21 cellular contexts compared by ENCODE assay signal in the genomic region with DNA sequence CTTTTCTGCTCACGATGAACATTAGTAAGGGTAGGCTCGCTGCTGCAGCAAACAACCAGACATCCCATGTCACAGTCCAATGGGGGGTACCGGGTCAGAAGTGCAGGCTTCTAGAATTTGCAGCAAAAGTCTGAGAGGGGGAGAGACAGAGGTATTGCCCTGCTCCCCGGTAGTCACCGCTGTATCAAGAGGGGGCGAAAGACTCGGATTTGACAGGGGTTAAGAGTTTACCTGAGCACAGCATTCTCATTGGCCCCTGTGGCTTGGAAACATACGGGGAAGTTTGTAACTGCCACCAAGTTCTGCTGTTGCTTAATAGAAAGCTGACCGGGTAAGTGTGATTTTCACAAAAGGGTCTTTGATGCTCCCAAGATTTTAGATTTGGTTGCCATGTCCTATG. TPM values are rescaled to one million over a fixed set of nuclear protein-coding genes. Genes with fewer than 3 reads are reported as not detected.
"Had no signal": no experiment of that assay in that cellular context is flagged by ENCODE, and none has a peak within 500 bp of the region (broad histone marks: within the 10 kb centered on the region; RNA-seq: fewer than 3 reads in every experiment).

No MANE protein-coding gene starts in this region.

RNA-seq across cellular contexts. Expression of a gene that starts 8.5 kb away (rescaled TPM):
- total RNA-seq: heart right ventricle; hepatocyte; left cardiac atrium; left lung; liver; lower lobe of right lung; mammary epithelial cell; mesothelial cell of epicardium; mononuclear cell; natural killer cell treated with Interleukin-12 subunit alpha and Interleukin-12 subunit beta and Interleukin-15 and Interleukin-18, amount 100 ng/mL, for 72 hours; osteocyte; posterior vena cava; psoas muscle; skeletal muscle tissue; smooth muscle cell; subcutaneous adipose tissue; suprapubic skin; thoracic aorta; upper lobe of right lung had no signal
- polyA plus RNA-seq: heart right ventricle, hepatocyte, keratinocyte, liver, mammary epithelial cell, neural cell, psoas muscle, smooth muscle cell had no signal

RNA-seq across cellular contexts. Expression of a gene that starts 28.7 kb away (rescaled TPM):
- total RNA-seq: heart right ventricle; hepatocyte; left cardiac atrium; left lung; liver; lower lobe of right lung; mammary epithelial cell; mesothelial cell of epicardium; mononuclear cell; natural killer cell treated with Interleukin-12 subunit alpha and Interleukin-12 subunit beta and Interleukin-15 and Interleukin-18, amount 100 ng/mL, for 72 hours; osteocyte; posterior vena cava; psoas muscle; skeletal muscle tissue; smooth muscle cell; subcutaneous adipose tissue; suprapubic skin; thoracic aorta; upper lobe of right lung had no signal
- polyA plus RNA-seq: heart right ventricle, hepatocyte, keratinocyte, liver, mammary epithelial cell, neural cell, psoas muscle, smooth muscle cell had no signal

RNA-seq across cellular contexts. Expression of a gene that starts 46.3 kb away (rescaled TPM):
- total RNA-seq: heart right ventricle; hepatocyte; left cardiac atrium; left lung; liver; lower lobe of right lung; mammary epithelial cell; mesothelial cell of epicardium; mononuclear cell; natural killer cell treated with Interleukin-12 subunit alpha and Interleukin-12 subunit beta and Interleukin-15 and Interleukin-18, amount 100 ng/mL, for 72 hours; osteocyte; posterior vena cava; psoas muscle; skeletal muscle tissue; smooth muscle cell; subcutaneous adipose tissue; suprapubic skin; thoracic aorta; upper lobe of right lung had no signal
- polyA plus RNA-seq: heart right ventricle, hepatocyte, keratinocyte, liver, mammary epithelial cell, neural cell, psoas muscle, smooth muscle cell had no signal
